10 cellular contexts compared by ENCODE assay signal in genomic region chr4:81454498-81454897, GRCh38. TPM values are rescaled to one million over a fixed set of nuclear protein-coding genes. Genes with fewer than 3 reads are reported as not detected.
DNase-seq lines count a peak whose midpoint lies in the region; ATAC-seq lines count a peak whose summit lies in the region.
"Had no signal": no experiment of that assay in that cellular context is flagged by ENCODE, and none has a peak within 500 bp of the region (broad histone marks: within the 10 kb centered on the region; RNA-seq: fewer than 3 reads in every experiment).

No MANE protein-coding gene starts in this region.

- no peak overlapping the region for H3K4me3 ChIP-seq in CD4-positive, CD25-positive, alpha-beta regulatory T cell (ENCODE audit: low read depth, low read length)

- H3K4me1 ChIP-seq in CD4-positive, CD25-positive, alpha-beta regulatory T cell (ENCODE audit: control insufficient read depth, insufficient read depth, low read length, poor library complexity, severe bottlenecking): peaks cover 5% of the 10 kb centered on the region

- no peaks in the 10 kb centered on the region for H3K27me3 ChIP-seq in CD4-positive, CD25-positive, alpha-beta regulatory T cell (ENCODE audit: control insufficient read depth, insufficient read depth, low read length)

- peaks cover 0 to 15% (median 7%) of the 10 kb centered on the region in 4 donors for H3K4me1 Mint-ChIP-seq in CD4-positive, CD25-positive, alpha-beta regulatory T cell
- H3K4me1 Mint-ChIP-seq in memory B cell: peaks cover 30% of the 10 kb centered on the region

- peak; percentile 68 to 72 for ATAC-seq in CD4-positive, CD25-positive, alpha-beta regulatory T cell (ENCODE audit: low read depth in 2 of 2)
- ATAC-seq in memory B cell (ENCODE audit: low read depth) (peak; percentile 38), GM19463 (IDR thresholded peaks at IDR 0.05; ENCODE audit: unreplicated experiment) (no peak), GM21360 (IDR thresholded peaks at IDR 0.05; ENCODE audit: unreplicated experiment) (no peak)

- in situ Hi-C loops in KBM-7 (cut with MboI; ENCODE audit: low pct_unique_long_range_greater_than_20kb, low sequenced_read_pairs): loop anchor here (25.0 kb wide), 1 partner anchor 383 kb away; no protein-coding TSS in a partner anchor

- peak overlapping the region in 2 of 3 donors; percentile 44 to 61 for H3K27ac Mint-ChIP-seq in CD4-positive, CD25-positive, alpha-beta regulatory T cell
- peak overlapping the region; percentile 26 for H3K27ac Mint-ChIP-seq in memory B cell

- no peak overlapping the region for H3K27ac ChIP-seq in CD4-positive, CD25-positive, alpha-beta regulatory T cell (ENCODE audit: insufficient read depth, low read length, poor library complexity, severe bottlenecking)
- H3K27ac ChIP-seq: C4-2B had no signal

- peaks cover 21% of the 10 kb centered on the region for H3K36me3 Mint-ChIP-seq in CD4-positive, CD25-positive, alpha-beta regulatory T cell
- peaks cover 34% of the 10 kb centered on the region for H3K36me3 Mint-ChIP-seq in memory B cell

- H3K27me3 Mint-ChIP-seq in CD4-positive, CD25-positive, alpha-beta regulatory T cell: no peaks in the 10 kb centered on the region
- no peaks in the 10 kb centered on the region for H3K27me3 Mint-ChIP-seq in memory B cell

- no peaks in the 10 kb centered on the region for H3K9me3 ChIP-seq in CD4-positive, CD25-positive, alpha-beta regulatory T cell (ENCODE audit: control insufficient read depth in 2 of 2, low read length in 2 of 2)

- no peak overlapping the region for H3K4me3 Mint-ChIP-seq in CD4-positive, CD25-positive, alpha-beta regulatory T cell
- no peak overlapping the region for H3K4me3 Mint-ChIP-seq in memory B cell

- DNase-seq in CD4-positive, CD25-positive, alpha-beta regulatory T cell: peak in 2 of 3 donors; percentile 10 to 77
- peak; percentile 12 for DNase-seq in KBM-7
- peak; percentile 14 for DNase-seq in activated T-cell treated with anti-CD3 and anti-CD28 coated beads for 4 hours
- DNase-seq in memory B cell (ENCODE audit: low spot score in 2 of 2): no peak
- no peak for DNase-seq in NCI-H1048 (lab: John Stamatoyannopoulos, UW)
- no peak for DNase-seq in D341Med (ENCODE audit: low spot score)
- DNase-seq: NCI-H1105 treated with DMSO at 0.1 percent for 48 hours had no signal

- no peaks in the 10 kb centered on the region for H3K36me3 ChIP-seq in CD4-positive, CD25-positive, alpha-beta regulatory T cell (ENCODE audit: control insufficient read depth, insufficient read depth, low read length)

- H3K9me3 Mint-ChIP-seq in CD4-positive, CD25-positive, alpha-beta regulatory T cell: no peaks in the 10 kb centered on the region
- no peaks in the 10 kb centered on the region for H3K9me3 Mint-ChIP-seq in memory B cell

RNA-seq across cellular contexts. Expression of gene RASGEF1B, which starts 17.2 kb away (rescaled TPM):
- 28.0 TPM for total RNA-seq in CD4-positive, CD25-positive, alpha-beta regulatory T cell
- 1 to 10 TPM; 1.1 to 2.7 (median 2.3) TPM for polyA plus RNA-seq in CD4-positive, CD25-positive, alpha-beta regulatory T cell

Comparison
In these comparisons a context has a peak if more than half of its experiments do, and no peak if none do; other contexts are left out.
1. ATAC-seq: peak in CD4-positive, CD25-positive, alpha-beta regulatory T cell (2 of 2) and memory B cell (single experiment); none in GM19463 (single experiment) and GM21360 (single experiment).
2. DNase-seq: peak in CD4-positive, CD25-positive, alpha-beta regulatory T cell (2 of 3), KBM-7 (single experiment) and activated T-cell treated with anti-CD3 and anti-CD28 coated beads for 4 hours (single experiment); none in memory B cell (0 of 2), NCI-H1048 (single experiment) and D341Med (single experiment).